ENCODE assay signal across 16 cellular contexts in genomic region chr2:156156580-156156979, GRCh38.
DNase-seq lines count a peak whose midpoint lies in the region; ATAC-seq and TF ChIP-seq lines count a peak whose summit lies in the region.
"Had no signal": no experiment of that assay in that cellular context is flagged by ENCODE, and none has a peak within 500 bp of the region (broad histone marks: within the 10 kb centered on the region; RNA-seq: fewer than 3 reads in every experiment).

No MANE protein-coding gene starts in this region.

- H2AFZ ChIP-seq in HCT116 (ENCODE audit: low read depth, low read length, poor library complexity, severe bottlenecking) = no peak overlapping the region

- no peak for TF ChIP-seq POLR2A in HCT116 (IDR thresholded peaks at IDR 0.05; ENCODE audit: borderline replicate concordance, extremely low read depth, insufficient read depth, insufficient read length)

- H3K9ac ChIP-seq in HCT116 (ENCODE audit: low read length) = no peak overlapping the region
- H3K9ac ChIP-seq: KMS-11 had no signal

- in situ Hi-C loops in astrocyte of the cerebellum (cut with HindIII; ENCODE audit: low sequenced_read_pairs) = no loop called here

- H3K4me3 ChIP-seq in A673 (ENCODE audit: low read depth, low read length, poor library complexity, severe bottlenecking) (no peak overlapping the region), HCT116 (replicated peaks in 1 of 2; ENCODE audit: low read depth in 1 of 2, low read length in 2 of 2) (no peak overlapping the region), astrocyte of the cerebellum (ENCODE audit: low read depth, low read length) (no peak overlapping the region), lower lobe of right lung (no peak overlapping the region), H7 (ENCODE audit: insufficient read depth, low read depth, low read length) (no peak overlapping the region)
- H3K4me3 ChIP-seq: left lung, sigmoid colon, vagina had no signal

- TF ChIP-seq RAD21 in HCT116 (IDR thresholded peaks at IDR 0.05; ENCODE audit: low read depth) = peak; percentile 58

- H3K27me3 ChIP-seq in A673 (replicated peaks; ENCODE audit: insufficient read depth, low read depth, low read length, poor library complexity) (peaks cover 27% of the 10 kb centered on the region), HCT116 (ENCODE audit: insufficient read depth, low read length) (no peaks in the 10 kb centered on the region), lower lobe of right lung (ENCODE audit: low read depth) (no peaks in the 10 kb centered on the region), H7 (ENCODE audit: control insufficient read depth, insufficient read depth, low read length) (no peaks in the 10 kb centered on the region)
- H3K27me3 ChIP-seq: left lung, sigmoid colon, vagina had no signal

- no peaks in the 10 kb centered on the region for H3K79me2 ChIP-seq in HCT116 (ENCODE audit: insufficient read depth, low read length)

- H3K36me3 ChIP-seq in A673 (ENCODE audit: insufficient read depth, low read length, poor library complexity, severe bottlenecking) = no peaks in the 10 kb centered on the region
- no peaks in the 10 kb centered on the region for H3K36me3 ChIP-seq in HCT116 (ENCODE audit: control insufficient read depth in 1 of 2, insufficient read depth in 2 of 2, low read length in 2 of 2)
- no peaks in the 10 kb centered on the region for H3K36me3 ChIP-seq in lower lobe of right lung
- no peaks in the 10 kb centered on the region for H3K36me3 ChIP-seq in H7 (replicated peaks; ENCODE audit: control insufficient read depth, insufficient read depth, low read length)
- H3K36me3 ChIP-seq: left lung, sigmoid colon, vagina had no signal

- RAD21 ChIA-PET in HCT116 (lab: Charles Lee; ENCODE audit: low non-redundant PET in 1 of 2, low total read pairs in 2 of 2, uncharacterized antibody in 2 of 2, unreplicated experiment in 2 of 2) = no interaction called here

- POLR2A ChIA-PET in A673 (lab: Charles Lee; ENCODE audit: low non-redundant PET) (no interaction called here), HCT116 (lab: Charles Lee) (no interaction called here)

- CTCF ChIA-PET in A673 (lab: Charles Lee) (no interaction called here), HCT116 (lab: Charles Lee) (no interaction called here)

- no peaks in the 10 kb centered on the region for H3K9me2 ChIP-seq in HCT116 (ENCODE audit: insufficient read depth)

- no peaks in the 10 kb centered on the region for H3K9me3 ChIP-seq in A673 (ENCODE audit: low read depth, low read length, poor library complexity, severe bottlenecking)
- no peaks in the 10 kb centered on the region for H3K9me3 ChIP-seq in HCT116 (ENCODE audit: control insufficient read depth in 1 of 2, insufficient read depth in 1 of 2, low read depth in 1 of 2, low read length in 2 of 2)
- H3K9me3 ChIP-seq in lower lobe of right lung = no peaks in the 10 kb centered on the region
- H3K9me3 ChIP-seq: left lung, sigmoid colon, vagina had no signal

- H3K27ac ChIP-seq in A673 (ENCODE audit: low read depth, low read length, poor library complexity, severe bottlenecking) (no peak overlapping the region), HCT116 (ENCODE audit: low read depth, low read length) (no peak overlapping the region), lower lobe of right lung (no peak overlapping the region)
- H3K27ac ChIP-seq: KMS-11, left lung, sigmoid colon, vagina had no signal

- H3K4me2 ChIP-seq in HCT116 (ENCODE audit: low read length) = no peak overlapping the region
- H3K4me2 ChIP-seq: KMS-11 had no signal

- TF ChIP-seq CTCF in A673 (conservative IDR thresholded peaks at IDR 0.05; ENCODE audit: low read depth, low read length) = 0 out of 2 replicates have a peak, but pooled peaks have one; percentile 17
- peak in 2 of 3 experiments; percentile 18 to 34; a peak in 2 of 6 replicates for TF ChIP-seq CTCF in HCT116 (IDR thresholded peaks at IDR 0.05 in 2 of 3, conservative IDR thresholded peaks at IDR 0.05 in 1 of 3; ENCODE audit: borderline replicate concordance in 1 of 3, insufficient read depth in 1 of 3, low read depth in 2 of 3, low read length in 2 of 3)
- peak; percentile 8 for TF ChIP-seq CTCF in astrocyte of the cerebellum (IDR thresholded peaks at IDR 0.05; ENCODE audit: low read depth, low read length, missing control alignments)
- no peak for TF ChIP-seq CTCF in lower lobe of right lung (IDR thresholded peaks at IDR 0.05)

- DNase-seq in A673 (ENCODE audit: low spot score) (no peak), HCT116 (ENCODE audit: low read depth, low spot score) (no peak), astrocyte of the cerebellum (ENCODE audit: low read depth) (no peak), left colon (peak; percentile 24 to 30), SW480 (ENCODE audit: low spot score) (no peak), lower lobe of right lung (no peak), H7 (no peak)
- no peak for DNase-seq in stimulated activated CD4-positive, alpha-beta T cell treated with anti-CD3 and anti-CD28 coated beads, Interleukin-4, amount 100 ng/mL, for 24 hours
- DNase-seq: activated naive CD4-positive, alpha-beta T cell treated with anti-CD3 and anti-CD28 coated beads, Interleukin-2, amount 50 U/mL, for 16 hours; left lung; NCI-H510A; sigmoid colon; stimulated activated CD4-positive, alpha-beta T cell treated with anti-CD3 and anti-CD28 coated beads, Interleukin-4, amount 100 ng/mL, for 4 hours had no signal

- ATAC-seq in HCT116 (no peak), left colon (peak; percentile 97), lower lobe of right lung (no peak)
- ATAC-seq: left lung; natural killer cell treated with Interleukin-12 subunit alpha and Interleukin-12 subunit beta and Interleukin-15 and Interleukin-18, amount 100 ng/mL, for 72 hours had no signal

- H4K20me1 ChIP-seq in HCT116 (ENCODE audit: insufficient read depth) = no peaks in the 10 kb centered on the region

- H3K4me1 ChIP-seq in A673 (ENCODE audit: insufficient read depth, low read length, poor library complexity, severe bottlenecking) (no peaks in the 10 kb centered on the region), HCT116 (ENCODE audit: control insufficient read depth in 1 of 2, insufficient read depth in 2 of 2, low read length in 2 of 2) (no peaks in the 10 kb centered on the region), lower lobe of right lung (no peaks in the 10 kb centered on the region)
- H3K4me1 ChIP-seq: left lung, sigmoid colon, vagina had no signal

- intact Hi-C loops in A673 (cut with micrococcal nuclease; ENCODE audit: unreplicated experiment) (no loop called here), HCT116 (cut with micrococcal nuclease) (no loop called here), left colon (cut with DNase I, micrococcal nuclease) (no loop called here), lower lobe of right lung (cut with DNase I) (no loop called here)

- BruUV-seq in A673 (replicated peaks; lab: Mats Ljungman, UMichigan) (no TSS peak), HCT116 (replicated peaks; lab: Mats Ljungman, UMichigan) (no TSS peak)

TF ChIP-seq in HCT116, 20 proteins besides CTCF, POLR2A, EP300 and RAD21:
- TF ChIP-seq EGR1 (IDR thresholded peaks at IDR 0.05; ENCODE audit: low read depth) (no peak), ZFX (IDR thresholded peaks at IDR 0.05) (no peak), ZBTB33 (IDR thresholded peaks at IDR 0.05; ENCODE audit: extremely low read depth, insufficient replicate concordance, low read length) (no peak), CEBPB (IDR thresholded peaks at IDR 0.05; ENCODE audit: low read depth) (no peak), CBX3 (IDR thresholded peaks at IDR 0.05; ENCODE audit: low read depth) (no peak), REST (IDR thresholded peaks at IDR 0.05; ENCODE audit: low read depth) (no peak)
TF ChIP-seq in HCT116: peak in this region for 0.

Comparison
In these comparisons a context has a peak if more than half of its experiments do, and no peak if none do; other contexts are left out.
1. DNase-seq: peak in left colon (2 of 2); none in A673 (single experiment), HCT116 (single experiment), astrocyte of the cerebellum (single experiment), SW480 (single experiment), lower lobe of right lung (single experiment), H7 (single experiment) and stimulated activated CD4-positive, alpha-beta T cell treated with anti-CD3 and anti-CD28 coated beads, Interleukin-4, amount 100 ng/mL, for 24 hours (single experiment).